In the genomic region with DNA sequence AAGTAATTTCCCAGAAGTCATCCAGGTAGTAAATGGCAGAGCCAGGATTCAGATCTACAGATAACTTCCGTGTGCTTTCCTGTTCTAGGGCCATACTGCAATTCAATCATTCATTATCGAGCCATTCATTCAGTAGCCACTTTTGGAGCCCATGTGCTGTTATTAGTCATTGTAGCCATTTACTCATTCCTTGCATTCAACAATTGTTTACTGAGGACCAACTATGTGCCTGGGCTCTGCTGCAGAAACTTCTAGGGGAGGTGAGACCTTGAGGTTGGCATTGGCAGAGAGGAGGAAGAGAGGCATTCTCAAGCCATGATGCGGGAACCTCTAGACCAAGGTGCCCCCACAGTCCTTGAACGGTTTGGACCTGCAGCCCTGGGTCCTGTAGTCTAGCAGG, we compare ENCODE assay signal across 17 cellular contexts. TPM values are rescaled to one million over a fixed set of nuclear protein-coding genes. Genes with fewer than 3 reads are reported as not detected.
DNase-seq lines count a peak whose midpoint lies in the region; ATAC-seq and TF ChIP-seq lines count a peak whose summit lies in the region.
"Had no signal": no experiment of that assay in that cellular context is flagged by ENCODE, and none has a peak within 500 bp of the region (broad histone marks: within the 10 kb centered on the region; RNA-seq: fewer than 3 reads in every experiment).

No MANE protein-coding gene starts in this region.

- H4K91ac ChIP-seq in mesenchymal stem cell (ENCODE audit: low read length), result peak overlapping the region; percentile 2

- H3K4me1 ChIP-seq in PC-3 (ENCODE audit: insufficient read depth, low read length) (peaks cover 7% of the 10 kb centered on the region), mesenchymal stem cell (ENCODE audit: control insufficient read depth, insufficient read depth, low read depth, low read length) (peaks cover 42% of the 10 kb centered on the region)

- H3K27ac ChIP-seq in PC-3 (ENCODE audit: low read length), result no peak overlapping the region
- peak overlapping the region; percentile 15 for H3K27ac ChIP-seq in mesenchymal stem cell (ENCODE audit: low read length, poor library complexity, severe bottlenecking)
- H3K27ac ChIP-seq: HL-60, KMS-11 had no signal

- ATAC-seq in PC-3, result peak; percentile 24; the same call in 1 of the 2 replicates
- no peak for ATAC-seq in HG03039 (IDR thresholded peaks at IDR 0.05; ENCODE audit: unreplicated experiment)
- ATAC-seq: CD8-positive, alpha-beta T cell had no signal

- DNase-seq in ELR (ENCODE audit: low read depth) (peak; percentile 72), PC-3 (peak; percentile 49), chondrocyte (ENCODE audit: low spot score) (no peak), mesenchymal stem cell (peak; percentile 64), COLO668 (lab: John Stamatoyannopoulos, UW; ENCODE audit: unreplicated experiment) (no peak), cerebellar nuclear complex (lab: John Stamatoyannopoulos, UW) (no peak), CD1c-positive myeloid dendritic cell (ENCODE audit: extremely low spot score) (no peak)
- DNase-seq: CD8-positive, alpha-beta T cell; H7; NCI-H187 treated with DMSO at 0.1 percent for 48 hours; NCI-H510A; NCI-H82; SW 1271 had no signal

- no peak for TF ChIP-seq CTCF in PC-3 (conservative IDR thresholded peaks at IDR 0.05; ENCODE audit: low read depth, low read length)
- TF ChIP-seq CTCF in chondrocyte (IDR thresholded peaks at IDR 0.05), result no peak

- peak overlapping the region; percentile 11 for H2BK120ac ChIP-seq in mesenchymal stem cell (ENCODE audit: low read depth, low read length)

- H2AK5ac ChIP-seq in mesenchymal stem cell (ENCODE audit: low read length, severe bottlenecking), result peak overlapping the region; percentile 64

- POLR2A ChIA-PET in PC-3 (lab: Charles Lee; ENCODE audit: unreplicated experiment), result no interaction called here

- 79% methylated on average over 4 of the region's 4 CpGs for WGBS in mesenchymal stem cell

- no peak overlapping the region for H3K4me3 Mint-ChIP-seq in chondrocyte (ENCODE audit: unreplicated experiment)
- H3K4me3 Mint-ChIP-seq: B cell; CD8-positive, alpha-beta T cell had no signal

- H3K14ac ChIP-seq in mesenchymal stem cell (ENCODE audit: low read length in 2 of 2), result no peak overlapping the region

- CTCF ChIA-PET in PC-3 (lab: Charles Lee), result no interaction called here

- no peaks in the 10 kb centered on the region for H4K20me1 ChIP-seq in PC-3 (ENCODE audit: low read length)

- H3K36me3 ChIP-seq in PC-3 (ENCODE audit: low read depth, low read length) (no peaks in the 10 kb centered on the region), mesenchymal stem cell (ENCODE audit: control insufficient read depth in 1 of 2, insufficient read depth in 2 of 2, low read depth in 1 of 2, low read length in 2 of 2) (peaks cover 0 to 5% of the 10 kb centered on the region in 2 experiments)

- H3K36me3 Mint-ChIP-seq in chondrocyte (ENCODE audit: low read depth), result no peaks in the 10 kb centered on the region
- H3K36me3 Mint-ChIP-seq: CD8-positive, alpha-beta T cell had no signal

- intact Hi-C loops in PC-3 (cut with micrococcal nuclease), result no loop called here

- H3K79me2 ChIP-seq in PC-3 (ENCODE audit: low read length), result no peaks in the 10 kb centered on the region

- H3K9me3 Mint-ChIP-seq in chondrocyte (ENCODE audit: low read depth), result no peaks in the 10 kb centered on the region
- H3K9me3 Mint-ChIP-seq: CD8-positive, alpha-beta T cell had no signal

- H3K9ac ChIP-seq in PC-3 (ENCODE audit: low read length) (no peak overlapping the region), mesenchymal stem cell (ENCODE audit: low read length) (no peak overlapping the region)
- H3K9ac ChIP-seq: KMS-11 had no signal

- no peak overlapping the region for H3K4me2 ChIP-seq in PC-3 (ENCODE audit: low read length)
- H3K4me2 ChIP-seq in mesenchymal stem cell (ENCODE audit: low read length, poor library complexity, severe bottlenecking), result no peak overlapping the region
- H3K4me2 ChIP-seq: KMS-11 had no signal

- H3K9me3 ChIP-seq in PC-3 (ENCODE audit: low read length) (no peaks in the 10 kb centered on the region), mesenchymal stem cell (ENCODE audit: control insufficient read depth, low read length) (no peaks in the 10 kb centered on the region)

- no peak overlapping the region for H2BK12ac ChIP-seq in mesenchymal stem cell (ENCODE audit: low read length in 2 of 2)

- H4K8ac ChIP-seq in mesenchymal stem cell (ENCODE audit: low read length), result no peak overlapping the region

- H3K23ac ChIP-seq in mesenchymal stem cell (ENCODE audit: low read length in 2 of 2), result no peak overlapping the region

- peaks cover 59% of the 10 kb centered on the region for H3K4me1 Mint-ChIP-seq in chondrocyte (ENCODE audit: low read depth)
- H3K4me1 Mint-ChIP-seq: B cell had no signal

- peak overlapping the region; percentile 27 for H3K27ac Mint-ChIP-seq in chondrocyte (ENCODE audit: unreplicated experiment)
- H3K27ac Mint-ChIP-seq: B cell; CD8-positive, alpha-beta T cell had no signal

- H3K4me3 ChIP-seq in PC-3 (ENCODE audit: low read length), result no peak overlapping the region
- no peak overlapping the region for H3K4me3 ChIP-seq in mesenchymal stem cell (ENCODE audit: insufficient read depth in 1 of 2, low read depth in 1 of 2, low read length in 2 of 2)

- no peak overlapping the region for H2BK15ac ChIP-seq in mesenchymal stem cell (ENCODE audit: low read depth, poor library complexity, severe bottlenecking)

- no peaks in the 10 kb centered on the region for H3F3A ChIP-seq in PC-3 (ENCODE audit: low read length, unreplicated experiment)

- H2BK5ac ChIP-seq in mesenchymal stem cell (ENCODE audit: low read depth, low read length, poor library complexity, severe bottlenecking), result no peak overlapping the region

- BruUV-seq in PC-3 (replicated peaks; lab: Mats Ljungman, UMichigan), result no TSS peak

- H3K4ac ChIP-seq in mesenchymal stem cell (ENCODE audit: low read depth in 1 of 2, low read length in 2 of 2), result peak overlapping the region in 1 of 2 experiments; percentile 25

- H3K27me3 ChIP-seq in PC-3 (ENCODE audit: low read length) (no peaks in the 10 kb centered on the region), mesenchymal stem cell (ENCODE audit: control insufficient read depth in 1 of 2, insufficient read depth in 1 of 2, low read length in 2 of 2) (peaks cover 0 to 10% of the 10 kb centered on the region in 2 experiments)

- H3K18ac ChIP-seq in mesenchymal stem cell (ENCODE audit: low read depth in 1 of 2, low read length in 2 of 2), result no peak overlapping the region

- no peak overlapping the region for H2AFZ ChIP-seq in PC-3 (ENCODE audit: low read length)
- H2AFZ ChIP-seq in mesenchymal stem cell (ENCODE audit: low read depth, low read length), result no peak overlapping the region

- H3K27me3 Mint-ChIP-seq in chondrocyte (ENCODE audit: low read depth), result no peaks in the 10 kb centered on the region

- peaks cover 19% of the 10 kb centered on the region for H3K79me1 ChIP-seq in mesenchymal stem cell (replicated peaks; ENCODE audit: low read length, poor library complexity, severe bottlenecking)

- H3K9me2 ChIP-seq in PC-3 (replicated peaks; ENCODE audit: low read length), result no peaks in the 10 kb centered on the region

RNA-seq across cellular contexts. Expression of a gene that starts 27.9 kb away (rescaled TPM):
- total RNA-seq in PC-3 (2014; rRNA removed) (21.0 and 23.2 TPM in 2 replicates), chondrocyte (44.6 to 57.5 TPM (median 48.0 TPM) in 3 replicates)
- polyA plus RNA-seq in mesenchymal stem cell (2013, experiment 1 of 2), result 30.7 TPM
- polyA plus RNA-seq in mesenchymal stem cell (2013, experiment 2 of 2), result 31.2 TPM
- total RNA-seq: CD8-positive, alpha-beta T cell had no signal

Comparison
In these comparisons a context has a peak if more than half of its experiments do, and no peak if none do; other contexts are left out.
1. DNase-seq: peak in ELR (single experiment), PC-3 (single experiment) and mesenchymal stem cell (single experiment); none in chondrocyte (single experiment), COLO668 (single experiment), cerebellar nuclear complex (0 of 2) and CD1c-positive myeloid dendritic cell (single experiment).